11 cellular contexts compared by ENCODE assay signal in the genomic region with DNA sequence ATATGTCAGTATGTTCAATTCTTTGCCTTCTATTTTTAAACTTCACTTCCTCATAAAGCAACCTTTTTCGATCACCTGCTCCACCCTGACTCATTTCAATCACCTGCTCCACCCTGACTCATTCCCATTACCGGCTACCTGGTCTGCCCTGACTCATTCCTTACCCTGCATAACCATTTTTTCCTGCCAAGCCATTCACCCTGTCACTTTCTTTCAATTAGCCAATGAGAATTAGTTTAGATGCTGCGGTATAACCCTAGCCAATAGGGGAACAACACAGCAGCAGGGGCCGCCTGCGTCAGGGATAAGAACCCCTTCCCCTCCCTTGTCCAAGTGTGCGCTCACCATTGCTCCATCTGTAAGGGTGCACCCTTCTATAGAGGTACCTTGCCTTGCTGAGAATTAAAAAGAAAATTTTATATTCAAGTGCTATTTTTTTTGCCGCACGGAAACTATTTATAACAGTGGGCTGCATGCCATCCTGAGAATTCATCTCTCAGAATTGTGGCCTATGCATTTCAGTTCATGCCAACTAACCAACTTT. TPM values are rescaled to one million over a fixed set of nuclear protein-coding genes. Genes with fewer than 3 reads are reported as not detected.
DNase-seq lines count a peak whose midpoint lies in the region; ATAC-seq, FAIRE-seq and TF ChIP-seq lines count a peak whose summit lies in the region.
"Not testable (repeated sequence)": the region's sequence is repeated elsewhere in the genome, so short reads cannot be mapped to it uniquely, and the experiment has no call there.
"Had no signal": no experiment of that assay in that cellular context is flagged by ENCODE, and none has a peak within 500 bp of the region (broad histone marks: within the 10 kb centered on the region; RNA-seq: fewer than 3 reads in every experiment).

No MANE protein-coding gene starts in this region.

- ATAC-seq in HG02852 (IDR thresholded peaks at IDR 0.05; ENCODE audit: unreplicated experiment) = peak; percentile 78
- peak; percentile 36 to 46 for ATAC-seq in activated CD4-positive, CD25-positive, alpha-beta regulatory T cell treated with anti-CD3 and anti-CD28 coated beads, Interleukin-2, amount 50 U/mL, for 24 hours

- H3K4me1 ChIP-seq in keratinocyte (ENCODE audit: control insufficient read depth, extremely low read depth, insufficient read depth, low read length) = not testable (repeated sequence)
- peaks cover 12% of the 10 kb centered on the region for H3K4me1 ChIP-seq in prostate gland (replicated peaks)

- not testable (repeated sequence) for H3K4me3 ChIP-seq in keratinocyte (ENCODE audit: control insufficient read depth in 2 of 3, extremely low read depth in 1 of 3, insufficient read depth in 2 of 3, low read depth in 1 of 3, low read length in 3 of 3); prostate gland

- WGBS in prostate gland = 77% methylated on average over 8 of the region's 8 CpGs

- not testable (repeated sequence) for H3K27me3 Mint-ChIP-seq in chondrocyte (ENCODE audit: low read depth)

- not testable (repeated sequence) for H4K20me1 ChIP-seq in keratinocyte (ENCODE audit: control insufficient read depth, extremely low read depth, insufficient read depth, low read length)

- not testable (repeated sequence) for H2AFZ ChIP-seq in keratinocyte (ENCODE audit: control insufficient read depth, low read length)

- FAIRE-seq in keratinocyte (lab: Jason Lieb, UNC) = peak; percentile 41

- H3K9me1 ChIP-seq in keratinocyte (ENCODE audit: control insufficient read depth, extremely low read depth, insufficient read depth, low read length) = not testable (repeated sequence)

- not testable (repeated sequence) for TF ChIP-seq CTCF in chondrocyte (IDR thresholded peaks at IDR 0.05); keratinocyte (optimal IDR thresholded peaks at IDR 0.05 in 1 of 3, IDR thresholded peaks at IDR 0.05 in 1 of 3, conservative IDR thresholded peaks at IDR 0.05 in 1 of 3; ENCODE audit: extremely low read depth in 1 of 3, insufficient read depth in 2 of 3, low read length in 3 of 3); prostate gland (IDR thresholded peaks at IDR 0.05)

- H3K36me3 ChIP-seq in keratinocyte (ENCODE audit: control insufficient read depth in 2 of 2, extremely low read depth in 1 of 2, insufficient read depth in 2 of 2, low read length in 2 of 2); prostate gland: not testable (repeated sequence)

- not testable (repeated sequence) for H3K27ac ChIP-seq in keratinocyte (ENCODE audit: control insufficient read depth, insufficient read depth, low read length)
- H3K27ac ChIP-seq in prostate gland = peak overlapping the region; percentile 21 to 68

- intact Hi-C loops in prostate gland (cut with DNase I) = not testable (repeated sequence)

- not testable (repeated sequence) for H3K4me3 Mint-ChIP-seq in chondrocyte (ENCODE audit: unreplicated experiment)

- H3K4me2 ChIP-seq in keratinocyte (ENCODE audit: control insufficient read depth, extremely low read depth, insufficient read depth, low read depth, low read length) = not testable (repeated sequence)

- dilution Hi-C loops in keratinocyte (cut with MboI; ENCODE audit: extremely low pct_ligation_motif_present, low sequenced_read_pairs) = not testable (repeated sequence)

- not testable (repeated sequence) for H3K9me3 Mint-ChIP-seq in chondrocyte (ENCODE audit: low read depth)

- not testable (repeated sequence) for H3K36me3 Mint-ChIP-seq in chondrocyte (ENCODE audit: low read depth)

- peaks cover 29% of the 10 kb centered on the region for H3K4me1 Mint-ChIP-seq in chondrocyte (ENCODE audit: low read depth)

- H3K27me3 ChIP-seq in keratinocyte (ENCODE audit: control insufficient read depth, extremely low read depth, insufficient read depth, low read length); prostate gland (replicated peaks; ENCODE audit: insufficient read depth): not testable (repeated sequence)

- DNase-seq in DMS53 (lab: John Stamatoyannopoulos, UW) = peak; percentile 89
- peak; percentile 16 for DNase-seq in NCI-H226
- not testable (repeated sequence) for DNase-seq in chondrocyte (ENCODE audit: low spot score); prostate gland (ENCODE audit: low spot score)
- DNase-seq in keratinocyte (ENCODE audit: low read depth, low spot score) = peak; percentile 4
- peak; percentile 58 for DNase-seq in ureter (ENCODE audit: low spot score)

- H3K9me3 ChIP-seq in keratinocyte (ENCODE audit: control insufficient read depth, low read depth, low read length); prostate gland: not testable (repeated sequence)

- not testable (repeated sequence) for TF ChIP-seq POLR2A in prostate gland (IDR thresholded peaks at IDR 0.05)

- H3K9ac ChIP-seq in keratinocyte (ENCODE audit: control insufficient read depth, extremely low read depth, insufficient read depth, low read length) = not testable (repeated sequence)

- H3K79me2 ChIP-seq in keratinocyte (ENCODE audit: control insufficient read depth, insufficient read depth, low read length) = not testable (repeated sequence)

- H3K27ac Mint-ChIP-seq in chondrocyte (ENCODE audit: unreplicated experiment) = peak overlapping the region; percentile 70

RNA-seq across cellular contexts. Expression of a gene that starts 31.6 kb away (rescaled TPM):
- 34.3 to 55.9 TPM (median 44.8 TPM) in 3 replicates for total RNA-seq in chondrocyte
- 0.07 to 0.21 TPM (median 0.09 TPM) in 3 replicates for polyA plus RNA-seq in keratinocyte
- polyA plus RNA-seq in keratinocyte (2011; ENCODE audit: low read depth) = 0.74 TPM
- 0.10 and 0.16 TPM in 2 replicates for polyA plus RNA-seq in keratinocyte (2011; cell fraction: cytosol; rRNA removed)
- polyA plus RNA-seq in keratinocyte (2011; cell fraction: nucleus; rRNA removed) = 0.24 and 0.25 TPM in 2 replicates
- 0.08 and 0.17 TPM in 2 replicates for polyA plus RNA-seq in keratinocyte (2012; ENCODE audit: low replicate concordance)
- 0.03 to 0.86 TPM in 2 of 3 replicates, not detected in the other for polyA minus RNA-seq in keratinocyte
- 0.38 TPM for polyA minus RNA-seq in keratinocyte (2011; cell fraction: cytosol; rRNA and poly(A)+ RNA removed)
- polyA minus RNA-seq in keratinocyte (2011; cell fraction: nucleus; rRNA and poly(A)+ RNA removed) = 1.5 and 1.6 TPM in 2 replicates
- total RNA-seq in prostate gland = 10 to 100 TPM; 27.0 to 46.9 TPM
- 16.2 TPM for total RNA-seq in ureter
- total RNA-seq: activated B cell treated with CpG ODN at 0.5 μM for 24 hours; activated T-helper 2 cell treated with anti-CD3 and anti-CD28 coated beads, Interferon-gamma antibody, Interleukin-2, Interleukin-4, amounts not matched to agents 10 μg/mL and 5 μg/mL and 100 μg/mL, durations not matched to agents 14 hours and 24 hours and 36 hours; naive thymus-derived CD8-positive, alpha-beta T cell had no signal
- polyA plus RNA-seq: naive thymus-derived CD8-positive, alpha-beta T cell had no signal
